Comparison of ENCODE assay signal across 8 cellular contexts in the genomic region with DNA sequence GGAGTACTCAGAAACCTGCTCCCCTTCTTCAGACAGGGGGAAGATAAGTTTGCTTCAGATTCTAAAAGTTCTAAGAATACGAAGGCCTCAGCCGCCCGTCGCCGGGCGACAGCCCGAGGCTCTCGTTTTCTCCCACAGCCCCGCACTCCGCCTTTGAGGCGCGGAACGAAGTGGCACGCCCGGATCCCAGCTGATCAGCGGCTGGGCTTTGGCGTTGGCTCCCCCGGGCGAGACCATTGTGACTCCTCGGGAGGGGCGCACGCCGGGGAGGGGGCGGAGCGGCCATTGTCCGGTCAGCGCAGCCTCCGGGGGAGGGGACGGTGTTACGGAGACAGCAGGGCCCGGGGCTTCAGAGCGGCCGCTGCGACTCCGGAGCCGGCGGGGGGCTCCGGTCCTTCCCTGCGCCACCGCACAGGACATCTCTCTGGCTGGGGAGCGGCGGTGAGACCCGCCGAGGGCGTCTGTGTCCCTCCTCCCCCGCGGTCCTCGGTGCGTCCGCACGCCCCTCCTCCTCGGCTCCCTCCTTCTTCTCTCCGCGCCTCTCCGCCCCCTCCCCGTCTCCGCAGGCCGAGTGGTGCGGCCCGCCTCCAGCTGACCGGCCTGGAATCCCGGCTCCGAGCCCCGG. TPM values are rescaled to one million over a fixed set of nuclear protein-coding genes. Genes with fewer than 3 reads are reported as not detected.
A peak's percentile ranks its signal among the peaks of the same experiment; 100 is the strongest.
DNase-seq lines count a peak whose midpoint lies in the region; ATAC-seq and TF ChIP-seq lines count a peak whose summit lies in the region.

A gene with protein sequence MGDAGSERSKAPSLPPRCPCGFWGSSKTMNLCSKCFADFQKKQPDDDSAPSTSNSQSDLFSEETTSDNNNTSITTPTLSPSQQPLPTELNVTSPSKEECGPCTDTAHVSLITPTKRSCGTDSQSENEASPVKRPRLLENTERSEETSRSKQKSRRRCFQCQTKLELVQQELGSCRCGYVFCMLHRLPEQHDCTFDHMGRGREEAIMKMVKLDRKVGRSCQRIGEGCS (plus strand): TSS at position 551 of the 625 bp plus-strand sequence. CDS start 219 bp downstream, outside the sequence.

- peak within 1 kb of the TSS; percentile 99 for H3K27ac ChIP-seq in fibroblast of lung (ENCODE audit: insufficient read depth, low read length)
- peak within 1 kb of the TSS; percentile 93 for H3K27ac ChIP-seq in naive thymus-derived CD4-positive, alpha-beta T cell (ENCODE audit: low read depth, low read length)

- H3K27ac Mint-ChIP-seq in activated T-helper 17 cell treated with anti-CD3 and anti-CD28 coated beads, Interleukin-2, amount 50 U/mL, for 72 hours: peak within 1 kb of the TSS; percentile 99
- H3K27ac Mint-ChIP-seq in naive thymus-derived CD4-positive, alpha-beta T cell: peak within 1 kb of the TSS; percentile 94 to 99 (median 98)
- peak within 1 kb of the TSS; percentile 96 for H3K27ac Mint-ChIP-seq in stimulated activated memory B cell treated with anti-CD40 and anti-IgM and Interleukin-4, amounts not matched to agents 10 μg/mL and 1 μg/mL and 100 μg/mL, for 72 hours

- TF ChIP-seq CTCF in LNCaP clone FGC (IDR thresholded peaks at IDR 0.05; ENCODE audit: control insufficient read depth, extremely low read depth, insufficient read depth) (no peak), fibroblast of lung (conservative IDR thresholded peaks at IDR 0.05 in 1 of 2, IDR thresholded peaks at IDR 0.05 in 1 of 2; ENCODE audit: low read depth in 1 of 2, low read length in 2 of 2) (no peak)

- peak within 1 kb of the TSS; percentile 99 for H3K4me2 ChIP-seq in fibroblast of lung (ENCODE audit: extremely low read depth, insufficient read depth, low read length)

- H3K36me3 Mint-ChIP-seq in activated T-helper 17 cell treated with anti-CD3 and anti-CD28 coated beads, Interleukin-2, amount 50 U/mL, for 72 hours (ENCODE audit: low read depth): peaks cover 9% of the 10 kb centered on the region
- peaks cover 0 to 2% (median 0%) of the 10 kb centered on the region in 5 donors for H3K36me3 Mint-ChIP-seq in naive thymus-derived CD4-positive, alpha-beta T cell
- H3K36me3 Mint-ChIP-seq in stimulated activated memory B cell treated with anti-CD40 and anti-IgM and Interleukin-4, amounts not matched to agents 10 μg/mL and 1 μg/mL and 100 μg/mL, for 72 hours: peaks cover 10% of the 10 kb centered on the region

- peaks cover 5% of the 10 kb centered on the region for H3K4me1 ChIP-seq in fibroblast of lung (ENCODE audit: control insufficient read depth, extremely low read depth, insufficient read depth, low read length)
- peaks cover 30 to 31% of the 10 kb centered on the region in 2 donors for H3K4me1 ChIP-seq in naive thymus-derived CD4-positive, alpha-beta T cell (ENCODE audit: control insufficient read depth in 2 of 2, insufficient read depth in 2 of 2, low read length in 2 of 2)

- POLR2A ChIA-PET in naive thymus-derived CD4-positive, alpha-beta T cell (lab: Charles Lee): interaction anchor here (0.7 to 2.4 kb wide), 16 partner anchors 8 to 895 kb away, joined by 3 to 14 read pairs (median 4); a partner anchor contains a TSS

- no peaks in the 10 kb centered on the region for H3K27me3 ChIP-seq in fibroblast of lung (ENCODE audit: control insufficient read depth, insufficient read depth, low read length)
- no peaks in the 10 kb centered on the region for H3K27me3 ChIP-seq in naive thymus-derived CD4-positive, alpha-beta T cell (ENCODE audit: control insufficient read depth in 2 of 2, insufficient read depth in 2 of 2, low read length in 2 of 2)

- peak within 1 kb of the TSS; percentile 99 for H3K4me3 Mint-ChIP-seq in activated T-helper 17 cell treated with anti-CD3 and anti-CD28 coated beads, Interleukin-2, amount 50 U/mL, for 72 hours
- peak within 1 kb of the TSS; percentile 90 to 100 (median 96) for H3K4me3 Mint-ChIP-seq in naive thymus-derived CD4-positive, alpha-beta T cell
- H3K4me3 Mint-ChIP-seq in stimulated activated memory B cell treated with anti-CD40 and anti-IgM and Interleukin-4, amounts not matched to agents 10 μg/mL and 1 μg/mL and 100 μg/mL, for 72 hours: peak within 1 kb of the TSS; percentile 95

- H3K9ac ChIP-seq in fibroblast of lung (ENCODE audit: insufficient read depth, low read length): peak within 1 kb of the TSS; percentile 95

- peak; percentile 87 for ATAC-seq in activated T-helper 17 cell treated with anti-CD3 and anti-CD28 coated beads, Interleukin-2, amount 50 U/mL, for 72 hours (replicated peaks)
- peak; percentile 90 for ATAC-seq in naive thymus-derived CD4-positive, alpha-beta T cell
- peak; percentile 93 for ATAC-seq in stimulated activated memory B cell treated with anti-CD40 and anti-IgM and Interleukin-4, amounts not matched to agents 10 μg/mL and 1 μg/mL and 100 μg/mL, for 72 hours

- H3K4me3 ChIP-seq in LNCaP clone FGC (ENCODE audit: low read depth, low read length) (peak within 1 kb of the TSS; percentile 68), fibroblast of lung (replicated peaks in 1 of 4; ENCODE audit: control extremely low read depth in 1 of 4, insufficient read depth in 1 of 4, low read depth in 3 of 4, low read length in 4 of 4) (peak within 1 kb of the TSS; percentile 66 to 95 (median 78))
- peak within 1 kb of the TSS; percentile 85 for H3K4me3 ChIP-seq in naive thymus-derived CD4-positive, alpha-beta T cell (ENCODE audit: low read length)

- CTCF ChIA-PET in naive thymus-derived CD4-positive, alpha-beta T cell (lab: Charles Lee): interaction anchor here (0.6 to 0.7 kb wide), 2 partner anchors 62 to 193 kb away, joined by 3 read pairs; no protein-coding TSS in a partner anchor

- peaks cover 42% of the 10 kb centered on the region for H3K79me2 ChIP-seq in fibroblast of lung (ENCODE audit: control insufficient read depth, insufficient read depth, low read length)

- H3K36me3 ChIP-seq in fibroblast of lung (ENCODE audit: control insufficient read depth, insufficient read depth, low read length): no peaks in the 10 kb centered on the region
- H3K36me3 ChIP-seq in naive thymus-derived CD4-positive, alpha-beta T cell (ENCODE audit: control insufficient read depth in 2 of 3, insufficient read depth in 3 of 3, low read length in 3 of 3): peaks cover 0 to 6% (median 0%) of the 10 kb centered on the region in 3 experiments

- DNase-seq in Daoy (ENCODE audit: low read depth) (peak; percentile 99), H4 (ENCODE audit: low spot score) (peak; percentile 92), LNCaP clone FGC (ENCODE audit: low read depth) (peak; percentile 90), RPMI8226 (peak; percentile 98), fibroblast of lung (ENCODE audit: low read depth in 2 of 2) (peak; percentile 97)
- DNase-seq in naive thymus-derived CD4-positive, alpha-beta T cell: peak; percentile 87 to 96 (median 95)

- intact Hi-C loops in naive thymus-derived CD4-positive, alpha-beta T cell (cut with micrococcal nuclease): loop anchor here (1.0 to 10.0 kb wide), 12 partner anchors 28 to 884 kb away; a partner anchor contains a TSS

- H2AFZ ChIP-seq in fibroblast of lung (ENCODE audit: low read length): peak within 1 kb of the TSS; percentile 82

- H3K4me1 Mint-ChIP-seq in activated T-helper 17 cell treated with anti-CD3 and anti-CD28 coated beads, Interleukin-2, amount 50 U/mL, for 72 hours: peaks cover 23% of the 10 kb centered on the region
- H3K4me1 Mint-ChIP-seq in naive thymus-derived CD4-positive, alpha-beta T cell: peaks cover 38 to 66% (median 55%) of the 10 kb centered on the region in 7 donors
- peaks cover 33% of the 10 kb centered on the region for H3K4me1 Mint-ChIP-seq in stimulated activated memory B cell treated with anti-CD40 and anti-IgM and Interleukin-4, amounts not matched to agents 10 μg/mL and 1 μg/mL and 100 μg/mL, for 72 hours

- no peaks in the 10 kb centered on the region for H3K9me3 ChIP-seq in fibroblast of lung (ENCODE audit: control insufficient read depth, insufficient read depth, low read depth, low read length)
- H3K9me3 ChIP-seq in naive thymus-derived CD4-positive, alpha-beta T cell (ENCODE audit: control insufficient read depth in 2 of 3, low read length in 3 of 3): no peaks in the 10 kb centered on the region

- H3K27me3 Mint-ChIP-seq in activated T-helper 17 cell treated with anti-CD3 and anti-CD28 coated beads, Interleukin-2, amount 50 U/mL, for 72 hours: no peaks in the 10 kb centered on the region
- H3K27me3 Mint-ChIP-seq in naive thymus-derived CD4-positive, alpha-beta T cell: peaks cover 0 to 29% (median 0%) of the 10 kb centered on the region in 5 donors
- no peaks in the 10 kb centered on the region for H3K27me3 Mint-ChIP-seq in stimulated activated memory B cell treated with anti-CD40 and anti-IgM and Interleukin-4, amounts not matched to agents 10 μg/mL and 1 μg/mL and 100 μg/mL, for 72 hours

- no peaks in the 10 kb centered on the region for H3K9me3 Mint-ChIP-seq in activated T-helper 17 cell treated with anti-CD3 and anti-CD28 coated beads, Interleukin-2, amount 50 U/mL, for 72 hours
- no peaks in the 10 kb centered on the region for H3K9me3 Mint-ChIP-seq in naive thymus-derived CD4-positive, alpha-beta T cell
- no peaks in the 10 kb centered on the region for H3K9me3 Mint-ChIP-seq in stimulated activated memory B cell treated with anti-CD40 and anti-IgM and Interleukin-4, amounts not matched to agents 10 μg/mL and 1 μg/mL and 100 μg/mL, for 72 hours

- no peaks in the 10 kb centered on the region for H4K20me1 ChIP-seq in fibroblast of lung (ENCODE audit: control insufficient read depth, extremely low read depth, insufficient read depth, low read length)

RNA-seq across cellular contexts. Expression of the gene that starts here (rescaled TPM):
- 8.7 and 12.9 TPM in 2 replicates for total RNA-seq in Daoy (2014; rRNA removed; shearing (Covaris generic))
- total RNA-seq in H4 (2014; rRNA removed; shearing (Covaris generic)): 7.4 and 9.2 TPM in 2 replicates
- total RNA-seq in activated T-helper 17 cell treated with anti-CD3 and anti-CD28 coated beads, Interleukin-2, amount 50 U/mL, for 72 hours: 10 to 100 TPM; 26.1 to 32.0 TPM
- 25.4 and 40.8 TPM in 2 replicates for total RNA-seq in fibroblast of lung
- polyA plus RNA-seq in fibroblast of lung: 18.4 and 21.5 TPM in 2 replicates
- 99.2 and 121 TPM in 2 replicates for polyA plus RNA-seq in fibroblast of lung (2012)
- 42.9 and 65.8 TPM in 2 replicates for polyA minus RNA-seq in fibroblast of lung (ENCODE audit: low replicate concordance)
- 10 to 100 TPM; 31.7 to 55.0 (median 42.5) TPM for total RNA-seq in naive thymus-derived CD4-positive, alpha-beta T cell
- polyA plus RNA-seq in naive thymus-derived CD4-positive, alpha-beta T cell: 1 to 10 TPM; 3.5 to 4.4 TPM

Comparison
In these comparisons a context has a peak if more than half of its experiments do, and no peak if none do; other contexts are left out.
1. Peak in every context shown above with its lines: DNase-seq, ATAC-seq, H3K4me3 ChIP-seq and H3K27ac ChIP-seq.